In the genomic region with DNA sequence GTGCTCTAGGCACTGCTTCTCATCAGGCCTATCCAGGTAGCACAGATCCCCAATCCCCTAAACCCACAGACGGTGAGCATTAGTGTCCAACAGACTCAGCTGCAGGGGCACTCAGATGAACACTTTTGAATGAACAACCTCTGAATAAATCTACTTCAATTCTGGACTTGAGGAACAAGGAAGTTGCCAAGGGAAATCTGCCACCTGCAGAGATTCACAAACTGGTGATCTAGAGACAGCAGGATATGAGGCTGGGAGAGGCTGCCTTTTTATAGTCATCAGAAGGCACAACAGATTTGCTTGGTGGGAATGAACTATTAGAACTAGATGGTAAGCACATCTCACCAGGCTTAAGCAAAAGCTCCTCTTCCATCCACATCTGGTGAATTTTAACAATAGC, we compare ENCODE assay signal across 23 cellular contexts. TPM values are rescaled to one million over a fixed set of nuclear protein-coding genes. Genes with fewer than 3 reads are reported as not detected.
"Had no signal": no experiment of that assay in that cellular context is flagged by ENCODE, and none has a peak within 500 bp of the region (broad histone marks: within the 10 kb centered on the region; RNA-seq: fewer than 3 reads in every experiment).

No MANE protein-coding gene starts in this region.

- H3K27me3 ChIP-seq: esophagus squamous epithelium, ovary, right lobe of liver, suprapubic skin, vagina had no signal

- H3K9me3 Mint-ChIP-seq: naive thymus-derived CD4-positive, alpha-beta T cell; nephron; stimulated activated naive CD8-positive, alpha-beta T cell treated with anti-CD3 and anti-CD28 coated beads, Interleukin-15, amount 100 ng/mL, for 72 hours had no signal

- DNase-seq: dermis blood vessel endothelial cell; effector memory CD4-positive, alpha-beta T cell; erythroblast; esophagus squamous epithelium; foreskin melanocyte; mesendoderm; midbrain; naive thymus-derived CD4-positive, alpha-beta T cell; occipital lobe; ovary; right lobe of liver; small intestine; stimulated activated CD4-positive, alpha-beta T cell treated with anti-CD3 and anti-CD28 coated beads, Interleukin-15, amount 100 ng/mL, for 24 hours; stimulated activated CD4-positive, alpha-beta T cell treated with anti-CD3 and anti-CD28 coated beads, Interleukin-2, amount 100 ng/mL, for 48 hours; stimulated activated naive CD4-positive, alpha-beta T cell; stimulated activated naive CD8-positive, alpha-beta T cell treated with anti-CD3 and anti-CD28 coated beads, Interleukin-15, amount 100 ng/mL, for 72 hours; trophoblast cell had no signal

- H3K27ac Mint-ChIP-seq: naive thymus-derived CD4-positive, alpha-beta T cell; nephron had no signal

- H3K27ac ChIP-seq: coronary artery, esophagus squamous epithelium, ovary, right lobe of liver, suprapubic skin, vagina had no signal

- H3K4me3 Mint-ChIP-seq: naive thymus-derived CD4-positive, alpha-beta T cell; nephron; stimulated activated naive CD8-positive, alpha-beta T cell treated with anti-CD3 and anti-CD28 coated beads, Interleukin-15, amount 100 ng/mL, for 72 hours had no signal

- H3K4me3 ChIP-seq: coronary artery, esophagus squamous epithelium, lung, ovary, right lobe of liver, suprapubic skin, vagina had no signal

- H3K27me3 Mint-ChIP-seq: naive thymus-derived CD4-positive, alpha-beta T cell; stimulated activated naive CD8-positive, alpha-beta T cell treated with anti-CD3 and anti-CD28 coated beads, Interleukin-15, amount 100 ng/mL, for 72 hours had no signal

- H3K4me1 ChIP-seq: esophagus squamous epithelium, right lobe of liver, suprapubic skin, vagina had no signal

- H3K36me3 ChIP-seq: ovary had no signal

- H3K9me3 ChIP-seq: esophagus squamous epithelium, ovary, right lobe of liver, suprapubic skin, vagina had no signal

- ATAC-seq: left lobe of liver; naive thymus-derived CD4-positive, alpha-beta T cell; right lobe of liver; stimulated activated naive CD8-positive, alpha-beta T cell treated with anti-CD3 and anti-CD28 coated beads, Interleukin-15, amount 100 ng/mL, for 72 hours had no signal

RNA-seq across cellular contexts. Expression of a gene that starts 7.0 kb away (rescaled TPM):
- total RNA-seq: dermis blood vessel endothelial cell had no signal
